In genomic region chr9:128361296-128361980, GRCh38 we compare ENCODE assay signal across 8 cellular contexts. TPM values are rescaled to one million over a fixed set of nuclear protein-coding genes. Genes with fewer than 3 reads are reported as not detected.
DNase-seq lines count a peak whose midpoint lies in the region; ATAC-seq, FAIRE-seq and TF ChIP-seq lines count a peak whose summit lies in the region.

No MANE protein-coding gene starts in this region.

- no peak for TF ChIP-seq CTCF in body of pancreas (IDR thresholded peaks at IDR 0.05)
- TF ChIP-seq CTCF in mucosa of descending colon (IDR thresholded peaks at IDR 0.05): no peak

- no peak for TF ChIP-seq POLR2A in body of pancreas (IDR thresholded peaks at IDR 0.05)

- H3K4me1 ChIP-seq in body of pancreas: peaks cover 24% of the 10 kb centered on the region
- H3K4me1 ChIP-seq in mucosa of descending colon (ENCODE audit: low read depth): peaks cover 17% of the 10 kb centered on the region
- no peaks in the 10 kb centered on the region for H3K4me1 ChIP-seq in small intestine (ENCODE audit: control insufficient read depth in 2 of 2, insufficient read depth in 1 of 2, low read depth in 1 of 2, low read length in 1 of 2)

- FAIRE-seq in frontal cortex (lab: Jason Lieb, UNC): no peak
- FAIRE-seq in small intestine (lab: Jason Lieb, UNC): no peak

- H3K27me3 ChIP-seq in body of pancreas (no peaks in the 10 kb centered on the region), small intestine (ENCODE audit: control insufficient read depth in 2 of 2, insufficient read depth in 2 of 2, low read length in 2 of 2) (no peaks in the 10 kb centered on the region)

- H3K27ac ChIP-seq in body of pancreas (peak overlapping the region in 3 of 4 donors; percentile 27 to 61 (median 48)), small intestine (ENCODE audit: low read depth in 1 of 2, low read length in 1 of 2) (peak overlapping the region in 1 of 2 donors; percentile 11)

- H3K4me3 ChIP-seq in body of pancreas (no peak overlapping the region), mucosa of descending colon (no peak overlapping the region), small intestine (ENCODE audit: low read depth in 1 of 2, low read length in 2 of 2) (no peak overlapping the region)

- intact Hi-C loops in body of pancreas (cut with DNase I) (no loop called here), mucosa of descending colon (cut with DNase I, micrococcal nuclease) (no loop called here)

- peak; percentile 12 for DNase-seq in stimulated activated CD4-positive, alpha-beta T cell treated with anti-CD3 and anti-CD28 coated beads, Interleukin-15, amount 100 ng/mL, for 24 hours
- no peak for DNase-seq in stimulated activated CD4-positive, alpha-beta T cell treated with anti-CD3 and anti-CD28 coated beads, Interleukin-4, amount 100 ng/mL, for 4 hours
- DNase-seq in body of pancreas (no peak), mucosa of descending colon (peak in 1 of 3 donors; percentile 49), medulla oblongata (ENCODE audit: extremely low spot score) (no peak), T1000 (lab: John Stamatoyannopoulos, UW) (no peak), frontal cortex (ENCODE audit: low spot score in 2 of 2) (no peak), small intestine (no peak)

- ATAC-seq in body of pancreas: peak; percentile 2
- peak; percentile 42 for ATAC-seq in mucosa of descending colon

- H3K9me3 ChIP-seq in body of pancreas: no peaks in the 10 kb centered on the region
- no peaks in the 10 kb centered on the region for H3K9me3 ChIP-seq in mucosa of descending colon
- H3K9me3 ChIP-seq in small intestine (ENCODE audit: control insufficient read depth, low read depth): no peaks in the 10 kb centered on the region

- WGBS in body of pancreas, 2 donors: 45 to 47% methylated on average over 13 to 14 of the region's 14 CpGs
- 55% methylated on average over 14 of the region's 14 CpGs for WGBS in small intestine, 3 donors

- H3K36me3 ChIP-seq in body of pancreas (replicated peaks in 1 of 2; ENCODE audit: insufficient read depth in 1 of 2, low read depth in 2 of 2) (no peaks in the 10 kb centered on the region), mucosa of descending colon (ENCODE audit: low read depth) (no peaks in the 10 kb centered on the region), small intestine (ENCODE audit: control insufficient read depth in 2 of 2, insufficient read depth in 2 of 2, low read length in 2 of 2) (peaks cover 3 to 4% of the 10 kb centered on the region in 2 donors)

RNA-seq across cellular contexts. Expression of gene URM1, which starts 9.7 kb away (rescaled TPM):
- total RNA-seq in body of pancreas: 10 to 100 TPM; 15.6 to 23.4 TPM
- 10 to 100 TPM; 49.3 to 57.9 (median 51.8) TPM for total RNA-seq in mucosa of descending colon
- total RNA-seq in frontal cortex: 17.9 TPM
- polyA plus RNA-seq in small intestine: 10 to 100 TPM; 56.1 to 83.6 (median 64.6) TPM

RNA-seq across cellular contexts. Expression of gene SLC27A4, which starts 21.1 kb away (rescaled TPM):
- total RNA-seq in body of pancreas: 10 to 100 TPM; 15.0 to 17.1 TPM
- total RNA-seq in mucosa of descending colon: 10 to 100 TPM; 36.5 to 46.8 (median 39.9) TPM
- 22.4 TPM for total RNA-seq in frontal cortex
- polyA plus RNA-seq in small intestine: 100 to 1,000 TPM in 2 of 3 donors, 10 to 100 TPM in 1; 57.5 to 162 (median 132) TPM

RNA-seq across cellular contexts. Expression of gene COQ4, which starts 38.8 kb away (rescaled TPM):
- total RNA-seq in body of pancreas: 10 to 100 TPM; 37.4 to 89.7 TPM
- 10 to 100 TPM; 43.2 to 63.9 (median 59.1) TPM for total RNA-seq in mucosa of descending colon
- 16.3 TPM for total RNA-seq in frontal cortex
- 100 to 1,000 TPM in 2 of 3 donors, 10 to 100 TPM in 1; 78.3 to 198 (median 132) TPM for polyA plus RNA-seq in small intestine

RNA-seq across cellular contexts. Expression of gene TRUB2, which starts 39.2 kb away (rescaled TPM):
- total RNA-seq in body of pancreas (10 to 100 TPM in 1 of 2 donors, 1 to 10 TPM in 1; 6.3 to 11.4 TPM), mucosa of descending colon (10 to 100 TPM; 18.8 to 27.5 (median 24.3) TPM), frontal cortex (19.6 TPM)
- 10 to 100 TPM; 17.0 to 35.3 (median 17.9) TPM for polyA plus RNA-seq in small intestine

RNA-seq across cellular contexts. Expression of gene CERCAM, which starts 59.2 kb away (rescaled TPM):
- total RNA-seq in body of pancreas (10 to 100 TPM; 28.0 to 42.0 TPM), mucosa of descending colon (10 to 100 TPM in 2 of 3 donors, 1 to 10 TPM in 1; 4.1 to 20.9 (median 11.5) TPM), frontal cortex (10.2 TPM)
- 1 to 10 TPM in 2 of 3 donors, not detected in 1; 4.3 to 6.8 TPM for polyA plus RNA-seq in small intestine
